9 cellular contexts compared by ENCODE assay signal in the genomic region with DNA sequence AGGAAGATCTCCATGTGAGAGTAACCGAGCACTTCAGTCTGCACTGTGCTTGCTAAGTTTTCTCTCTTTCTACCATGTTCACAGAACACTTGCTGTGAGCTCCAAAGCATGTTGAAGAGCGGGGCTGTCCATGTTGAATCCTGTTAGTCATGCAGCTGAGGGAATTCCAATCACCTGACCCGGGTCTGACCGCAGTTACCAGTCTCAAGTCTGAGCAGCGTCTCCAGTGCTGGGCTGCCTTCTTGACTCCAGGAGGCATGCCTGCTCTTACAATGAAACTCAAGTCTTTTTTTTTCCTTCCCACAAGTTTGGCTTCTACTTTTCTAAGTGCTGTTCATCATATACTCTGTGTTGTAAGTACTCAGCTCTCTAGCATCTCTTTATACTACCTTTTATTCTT. TPM values are rescaled to one million over a fixed set of nuclear protein-coding genes. Genes with fewer than 3 reads are reported as not detected.
A peak's percentile ranks its signal among the peaks of the same experiment; 100 is the strongest.
DNase-seq lines count a peak whose midpoint lies in the region; ATAC-seq and TF ChIP-seq lines count a peak whose summit lies in the region.
"Had no signal": no experiment of that assay in that cellular context is flagged by ENCODE, and none has a peak within 500 bp of the region (broad histone marks: within the 10 kb centered on the region; RNA-seq: fewer than 3 reads in every experiment).

No MANE protein-coding gene starts in this region.

- peak; percentile 71 for ATAC-seq in esophagus mucosa
- no peak for ATAC-seq in right lobe of liver
- ATAC-seq in HG03565 (IDR thresholded peaks at IDR 0.05; ENCODE audit: unreplicated experiment) = no peak
- ATAC-seq in GM21723 (IDR thresholded peaks at IDR 0.05; ENCODE audit: unreplicated experiment) = no peak

- POLR2A ChIA-PET in RWPE1 (lab: Yijun Ruan, JAX; ENCODE audit: low non-redundant PET) = no interaction called here

- H3K27ac ChIP-seq in RWPE1 = peak overlapping the region; percentile 42; the same call in 1 of the 2 replicates
- H3K27ac ChIP-seq in right lobe of liver = no peak overlapping the region

- no peaks in the 10 kb centered on the region for H3K9me3 ChIP-seq in right lobe of liver

- CTCF ChIA-PET in RWPE1 (lab: Yijun Ruan, JAX) = interaction anchor here (1.0 kb wide), 1 partner anchor 10 kb away, joined by 3 read pairs; no protein-coding TSS in a partner anchor

- TF ChIP-seq POLR2A in right lobe of liver (IDR thresholded peaks at IDR 0.05) = no peak

- 48% methylated on average over 5 of the region's 5 CpGs for WGBS in right lobe of liver (ENCODE audit: insufficient coverage, low coverage, low lambda C conversion rate, missing lambda C conversion rate)

- DNase-seq in GM12865 (ENCODE audit: low read depth) (peak; percentile 21), RWPE1 (ENCODE audit: low spot score) (peak; percentile 88), renal cortical epithelial cell (ENCODE audit: low read depth) (peak; percentile 98), right lobe of liver (no peak), putamen (ENCODE audit: low spot score) (no peak)
- DNase-seq: immature natural killer cell had no signal

- peaks cover 0 to 6% of the 10 kb centered on the region in 2 donors for H3K27me3 ChIP-seq in right lobe of liver

- H3K4me1 ChIP-seq in right lobe of liver = no peaks in the 10 kb centered on the region

- TF ChIP-seq CTCF in GM12865 (IDR thresholded peaks at IDR 0.05; ENCODE audit: insufficient read depth, low read depth, low read length, missing control alignments) = no peak
- TF ChIP-seq CTCF in RWPE1 (conservative IDR thresholded peaks at IDR 0.05; ENCODE audit: low read depth) = no peak; the same call in 1 of the 2 replicates
- TF ChIP-seq CTCF in right lobe of liver (IDR thresholded peaks at IDR 0.05) = no peak

- no peaks in the 10 kb centered on the region for H3K36me3 ChIP-seq in right lobe of liver

- intact Hi-C loops in right lobe of liver (cut with DNase I) = no loop called here

- H3K4me3 ChIP-seq in GM12865 (ENCODE audit: low read depth, low read length) (no peak overlapping the region), right lobe of liver (no peak overlapping the region)

RNA-seq across cellular contexts. Expression of gene HOXB1, which starts 44.3 kb away (rescaled TPM):
- total RNA-seq in esophagus mucosa (0.24 TPM), renal cortical epithelial cell (not detected in 2 replicates), right lobe of liver (not detected)

RNA-seq across cellular contexts. Expression of gene SKAP1, which starts 56.5 kb away (rescaled TPM):
- total RNA-seq in esophagus mucosa (0.68 TPM), renal cortical epithelial cell (11.9 and 15.6 TPM in 2 replicates), right lobe of liver (10 to 100 TPM in 4 of 6 experiments, 1 to 10 TPM in 2; 4.5 to 51.0 (median 17.5) TPM)

RNA-seq across cellular contexts. Expression of gene HOXB2, which starts 58.4 kb away (rescaled TPM):
- total RNA-seq in esophagus mucosa = 14.1 TPM
- 17.4 and 23.7 TPM in 2 replicates for total RNA-seq in renal cortical epithelial cell
- total RNA-seq in right lobe of liver = 1 to 10 TPM; 1.1 to 1.9 (median 1.5) TPM

Comparison
In these comparisons a context has a peak if more than half of its experiments do, and no peak if none do; other contexts are left out.
1. DNase-seq: peak in GM12865 (single experiment), RWPE1 (single experiment) and renal cortical epithelial cell (single experiment); none in right lobe of liver (0 of 3) and putamen (single experiment).